1 cellular context compared by ENCODE assay signal in genomic region chr1:219875860-219876259, GRCh38.
TF ChIP-seq lines count a peak whose summit lies in the region.

No MANE protein-coding gene starts in this region.

TF ChIP-seq in HepG2, 621 proteins besides CTCF, POLR2A, EP300 and RAD21 (continued from another document):
- no peak for TF ChIP-seq HMGXB4 (CRISPR knock-in tag; IDR thresholded peaks at IDR 0.05; ENCODE audit: borderline replicate concordance in 1 of 2, low read depth in 1 of 2)
